ENCODE assay signal across 2 cellular contexts in the genomic region with DNA sequence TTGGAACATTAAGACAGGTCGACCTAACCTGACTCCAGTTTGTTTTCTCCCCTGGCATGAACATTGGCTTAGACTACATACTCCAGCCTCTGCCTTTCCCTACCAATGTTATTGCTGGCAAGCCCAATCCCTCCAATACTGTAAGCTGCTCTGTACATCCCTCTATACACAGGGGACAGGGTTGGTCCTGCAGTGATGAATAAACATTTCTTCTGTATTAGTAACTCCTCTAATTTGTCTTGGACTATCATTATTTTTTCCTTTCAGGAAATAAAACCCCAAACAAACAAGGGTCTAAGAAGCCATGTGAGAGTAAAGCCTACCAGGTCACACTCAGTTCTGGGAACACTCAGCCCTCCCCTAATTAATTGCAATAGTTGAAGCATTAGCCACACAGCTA.
TF ChIP-seq lines count a peak whose summit lies in the region.

No MANE protein-coding gene starts in this region.

TF ChIP-seq in SK-N-SH, 30 proteins besides CTCF, POLR2A, EP300 and RAD21 (continued from another document):
- TF ChIP-seq, protein P1, sequence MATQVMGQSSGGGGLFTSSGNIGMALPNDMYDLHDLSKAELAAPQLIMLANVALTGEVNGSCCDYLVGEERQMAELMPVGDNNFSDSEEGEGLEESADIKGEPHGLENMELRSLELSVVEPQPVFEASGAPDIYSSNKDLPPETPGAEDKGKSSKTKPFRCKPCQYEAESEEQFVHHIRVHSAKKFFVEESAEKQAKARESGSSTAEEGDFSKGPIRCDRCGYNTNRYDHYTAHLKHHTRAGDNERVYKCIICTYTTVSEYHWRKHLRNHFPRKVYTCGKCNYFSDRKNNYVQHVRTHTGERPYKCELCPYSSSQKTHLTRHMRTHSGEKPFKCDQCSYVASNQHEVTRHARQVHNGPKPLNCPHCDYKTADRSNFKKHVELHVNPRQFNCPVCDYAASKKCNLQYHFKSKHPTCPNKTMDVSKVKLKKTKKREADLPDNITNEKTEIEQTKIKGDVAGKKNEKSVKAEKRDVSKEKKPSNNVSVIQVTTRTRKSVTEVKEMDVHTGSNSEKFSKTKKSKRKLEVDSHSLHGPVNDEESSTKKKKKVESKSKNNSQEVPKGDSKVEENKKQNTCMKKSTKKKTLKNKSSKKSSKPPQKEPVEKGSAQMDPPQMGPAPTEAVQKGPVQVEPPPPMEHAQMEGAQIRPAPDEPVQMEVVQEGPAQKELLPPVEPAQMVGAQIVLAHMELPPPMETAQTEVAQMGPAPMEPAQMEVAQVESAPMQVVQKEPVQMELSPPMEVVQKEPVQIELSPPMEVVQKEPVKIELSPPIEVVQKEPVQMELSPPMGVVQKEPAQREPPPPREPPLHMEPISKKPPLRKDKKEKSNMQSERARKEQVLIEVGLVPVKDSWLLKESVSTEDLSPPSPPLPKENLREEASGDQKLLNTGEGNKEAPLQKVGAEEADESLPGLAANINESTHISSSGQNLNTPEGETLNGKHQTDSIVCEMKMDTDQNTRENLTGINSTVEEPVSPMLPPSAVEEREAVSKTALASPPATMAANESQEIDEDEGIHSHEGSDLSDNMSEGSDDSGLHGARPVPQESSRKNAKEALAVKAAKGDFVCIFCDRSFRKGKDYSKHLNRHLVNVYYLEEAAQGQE (IDR thresholded peaks at IDR 0.05; ENCODE audit: low read depth, low read length) = no peak
- TF ChIP-seq JUND (IDR thresholded peaks at IDR 0.05) (no peak), CHD2 (IDR thresholded peaks at IDR 0.05; ENCODE audit: low read length, partially characterized antibody) (no peak), TCF12 (IDR thresholded peaks at IDR 0.05) (no peak), NFIC (IDR thresholded peaks at IDR 0.05; ENCODE audit: borderline replicate concordance) (no peak), FOSL2 (IDR thresholded peaks at IDR 0.05; ENCODE audit: borderline replicate concordance, low read depth) (no peak), MXI1 (IDR thresholded peaks at IDR 0.05; ENCODE audit: low read depth, low read length) (no peak), RCOR1 (IDR thresholded peaks at IDR 0.05; ENCODE audit: low read length) (no peak)
- TF ChIP-seq, protein P2, sequence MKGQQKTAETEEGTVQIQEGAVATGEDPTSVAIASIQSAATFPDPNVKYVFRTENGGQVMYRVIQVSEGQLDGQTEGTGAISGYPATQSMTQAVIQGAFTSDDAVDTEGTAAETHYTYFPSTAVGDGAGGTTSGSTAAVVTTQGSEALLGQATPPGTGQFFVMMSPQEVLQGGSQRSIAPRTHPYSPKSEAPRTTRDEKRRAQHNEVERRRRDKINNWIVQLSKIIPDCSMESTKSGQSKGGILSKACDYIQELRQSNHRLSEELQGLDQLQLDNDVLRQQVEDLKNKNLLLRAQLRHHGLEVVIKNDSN (IDR thresholded peaks at IDR 0.05; ENCODE audit: borderline replicate concordance, low read depth) = no peak

TF ChIP-seq in SK-N-SH treated with all-trans-retinoic acid at 6 μM for 48 hours, 23 proteins besides CTCF, POLR2A, EP300 and RAD21 (continued from another document):
- no peak for TF ChIP-seq TOX (CRISPR knock-in tag; IDR thresholded peaks at IDR 0.05; ENCODE audit: borderline replicate concordance)
- TF ChIP-seq RARB (CRISPR knock-in tag; IDR thresholded peaks at IDR 0.05) = no peak
- no peak for TF ChIP-seq TCF4 (CRISPR knock-in tag; IDR thresholded peaks at IDR 0.05; ENCODE audit: borderline replicate concordance)
- TF ChIP-seq, protein P3, sequence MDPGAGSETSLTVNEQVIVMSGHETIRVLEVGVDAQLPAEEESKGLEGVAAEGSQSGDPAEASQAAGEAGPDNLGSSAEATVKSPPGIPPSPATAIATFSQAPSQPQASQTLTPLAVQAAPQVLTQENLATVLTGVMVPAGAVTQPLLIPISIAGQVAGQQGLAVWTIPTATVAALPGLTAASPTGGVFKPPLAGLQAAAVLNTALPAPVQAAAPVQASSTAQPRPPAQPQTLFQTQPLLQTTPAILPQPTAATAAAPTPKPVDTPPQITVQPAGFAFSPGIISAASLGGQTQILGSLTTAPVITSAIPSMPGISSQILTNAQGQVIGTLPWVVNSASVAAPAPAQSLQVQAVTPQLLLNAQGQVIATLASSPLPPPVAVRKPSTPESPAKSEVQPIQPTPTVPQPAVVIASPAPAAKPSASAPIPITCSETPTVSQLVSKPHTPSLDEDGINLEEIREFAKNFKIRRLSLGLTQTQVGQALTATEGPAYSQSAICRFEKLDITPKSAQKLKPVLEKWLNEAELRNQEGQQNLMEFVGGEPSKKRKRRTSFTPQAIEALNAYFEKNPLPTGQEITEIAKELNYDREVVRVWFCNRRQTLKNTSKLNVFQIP (CRISPR knock-in tag; IDR thresholded peaks at IDR 0.05; ENCODE audit: borderline replicate concordance, low read depth) = no peak
- no peak for TF ChIP-seq PPARA (CRISPR knock-in tag; IDR thresholded peaks at IDR 0.05; ENCODE audit: borderline replicate concordance)
- TF ChIP-seq, protein P4, sequence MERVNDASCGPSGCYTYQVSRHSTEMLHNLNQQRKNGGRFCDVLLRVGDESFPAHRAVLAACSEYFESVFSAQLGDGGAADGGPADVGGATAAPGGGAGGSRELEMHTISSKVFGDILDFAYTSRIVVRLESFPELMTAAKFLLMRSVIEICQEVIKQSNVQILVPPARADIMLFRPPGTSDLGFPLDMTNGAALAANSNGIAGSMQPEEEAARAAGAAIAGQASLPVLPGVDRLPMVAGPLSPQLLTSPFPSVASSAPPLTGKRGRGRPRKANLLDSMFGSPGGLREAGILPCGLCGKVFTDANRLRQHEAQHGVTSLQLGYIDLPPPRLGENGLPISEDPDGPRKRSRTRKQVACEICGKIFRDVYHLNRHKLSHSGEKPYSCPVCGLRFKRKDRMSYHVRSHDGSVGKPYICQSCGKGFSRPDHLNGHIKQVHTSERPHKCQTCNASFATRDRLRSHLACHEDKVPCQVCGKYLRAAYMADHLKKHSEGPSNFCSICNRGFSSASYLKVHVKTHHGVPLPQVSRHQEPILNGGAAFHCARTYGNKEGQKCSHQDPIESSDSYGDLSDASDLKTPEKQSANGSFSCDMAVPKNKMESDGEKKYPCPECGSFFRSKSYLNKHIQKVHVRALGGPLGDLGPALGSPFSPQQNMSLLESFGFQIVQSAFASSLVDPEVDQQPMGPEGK (CRISPR knock-in tag; IDR thresholded peaks at IDR 0.05; ENCODE audit: borderline replicate concordance) = no peak
TF ChIP-seq in SK-N-SH treated with all-trans-retinoic acid at 6 μM for 48 hours: peak in this region for 0.
